Comparison of ENCODE assay signal across 11 cellular contexts in genomic region chr17:59899099-59899498, GRCh38. TPM values are rescaled to one million over a fixed set of nuclear protein-coding genes. Genes with fewer than 3 reads are reported as not detected.
DNase-seq lines count a peak whose midpoint lies in the region; ATAC-seq and TF ChIP-seq lines count a peak whose summit lies in the region.
"Had no signal": no experiment of that assay in that cellular context is flagged by ENCODE, and none has a peak within 500 bp of the region (broad histone marks: within the 10 kb centered on the region; RNA-seq: fewer than 3 reads in every experiment).

No MANE protein-coding gene starts in this region.

- H3K9me2 ChIP-seq in PC-9 (ENCODE audit: insufficient read depth): no peaks in the 10 kb centered on the region

- H3K4me3 ChIP-seq in PC-9 (no peak overlapping the region), upper lobe of right lung (no peak overlapping the region)

- H2AFZ ChIP-seq in PC-9: no peak overlapping the region

- no peak for TF ChIP-seq CTCF in PC-9 (conservative IDR thresholded peaks at IDR 0.05)
- no peak for TF ChIP-seq CTCF in foreskin keratinocyte (conservative IDR thresholded peaks at IDR 0.05)
- peak; percentile 24 for TF ChIP-seq CTCF in upper lobe of right lung (IDR thresholded peaks at IDR 0.05)

- POLR2A ChIA-PET in PC-9 (lab: Charles Lee; ENCODE audit: unreplicated experiment): interaction anchor here (0.7 kb wide), 1 partner anchor 1658 kb away, joined by 10 read pairs; no protein-coding TSS in a partner anchor

- H4K20me1 ChIP-seq in PC-9 (ENCODE audit: insufficient read depth): peaks cover 49% of the 10 kb centered on the region

- H3K4me2 ChIP-seq in PC-9: no peak overlapping the region

- intact Hi-C loops in Right ventricle myocardium superior (cut with DNase I) (no loop called here), cardiac septum (cut with DNase I) (no loop called here), PC-9 (cut with micrococcal nuclease; ENCODE audit: unreplicated experiment) (no loop called here), upper lobe of right lung (cut with DNase I) (no loop called here)

- H3K27me3 ChIP-seq in PC-9 (ENCODE audit: insufficient read depth, low read depth) (no peaks in the 10 kb centered on the region), foreskin keratinocyte (no peaks in the 10 kb centered on the region), upper lobe of right lung (no peaks in the 10 kb centered on the region)

- CTCF ChIA-PET in PC-9 (lab: Charles Lee): no interaction called here

- peaks cover 7% of the 10 kb centered on the region for H3F3A ChIP-seq in PC-9 (ENCODE audit: insufficient read depth, low read depth)

- peaks cover 96% of the 10 kb centered on the region for H3K79me2 ChIP-seq in PC-9 (ENCODE audit: low read depth)

- H3K27ac ChIP-seq in PC-9 (0 out of 2 replicates have a peak overlapping the region, but pooled peaks have one; percentile 9), foreskin keratinocyte (no peak overlapping the region), upper lobe of right lung (no peak overlapping the region)

- H3K4me1 ChIP-seq in PC-9 (replicated peaks; ENCODE audit: insufficient read depth) (peaks cover 7% of the 10 kb centered on the region), foreskin keratinocyte (peaks cover 3% of the 10 kb centered on the region), upper lobe of right lung (peaks cover 7% of the 10 kb centered on the region)

- no peaks in the 10 kb centered on the region for H3K36me3 ChIP-seq in PC-9 (ENCODE audit: low read depth)
- H3K36me3 ChIP-seq in upper lobe of right lung: no peaks in the 10 kb centered on the region

- DNase-seq in Right ventricle myocardium superior: no peak
- DNase-seq in cardiac septum (ENCODE audit: low spot score): no peak
- no peak for DNase-seq in PC-9
- peak; percentile 26 to 38 for DNase-seq in foreskin keratinocyte
- no peak for DNase-seq in upper lobe of right lung
- DNase-seq in NCI-H524 (lab: John Stamatoyannopoulos, UW): no peak
- no peak for DNase-seq in HCEC 1CT
- DNase-seq in activated effector memory CD4-positive, alpha-beta T cell treated with anti-CD3 and anti-CD28 coated beads, Interleukin-2, amount 50 U/mL, for 16 hours: no peak
- DNase-seq: amygdala, NCI-H187 treated with DMSO at 0.1 percent for 48 hours, posterior cingulate gyrus had no signal

- no peaks in the 10 kb centered on the region for H3K9me3 ChIP-seq in PC-9 (ENCODE audit: insufficient read depth, low read depth)
- no peaks in the 10 kb centered on the region for H3K9me3 ChIP-seq in upper lobe of right lung

- ATAC-seq in Right ventricle myocardium superior (ENCODE audit: poor library complexity): peak; percentile 63
- ATAC-seq in foreskin keratinocyte: no peak
- ATAC-seq in upper lobe of right lung: peak; percentile 73

- no TSS peak for BruUV-seq in PC-9 (replicated peaks; lab: Mats Ljungman, UMichigan)

RNA-seq across cellular contexts. Expression of gene RPS6KB1, which starts 6.2 kb away (rescaled TPM):
- total RNA-seq in Right ventricle myocardium superior (22.3 TPM), cardiac septum (24.7 TPM), PC-9 (2021) (31.4 and 41.8 TPM in 2 replicates), foreskin keratinocyte (18.0 and 20.1 TPM in 2 replicates), upper lobe of right lung (34.9 TPM)
- 8.7 and 10.4 TPM in 2 replicates for polyA plus RNA-seq in foreskin keratinocyte

RNA-seq across cellular contexts. Expression of gene TUBD1, which starts 6.4 kb away (rescaled TPM):
- total RNA-seq in Right ventricle myocardium superior: 6.9 TPM
- 7.5 TPM for total RNA-seq in cardiac septum
- 11.8 and 13.5 TPM in 2 replicates for total RNA-seq in PC-9 (2021)
- 4.5 and 6.3 TPM in 2 replicates for total RNA-seq in foreskin keratinocyte
- 2.9 and 4.0 TPM in 2 replicates for polyA plus RNA-seq in foreskin keratinocyte
- total RNA-seq in upper lobe of right lung: 15.3 TPM

Comparison
In these comparisons a context has a peak if more than half of its experiments do, and no peak if none do; other contexts are left out.
1. DNase-seq: peak in foreskin keratinocyte (2 of 2); none in Right ventricle myocardium superior (single experiment), cardiac septum (single experiment), PC-9 (0 of 2), upper lobe of right lung (single experiment), NCI-H524 (0 of 2), HCEC 1CT (single experiment) and activated effector memory CD4-positive, alpha-beta T cell treated with anti-CD3 and anti-CD28 coated beads, Interleukin-2, amount 50 U/mL, for 16 hours (single experiment).